Comparison of ENCODE assay signal across 27 cellular contexts in genomic region chr5:59769832-59770231, GRCh38.
A peak's percentile ranks its signal among the peaks of the same experiment; 100 is the strongest.
DNase-seq lines count a peak whose midpoint lies in the region; TF ChIP-seq lines count a peak whose summit lies in the region.
"Had no signal": no experiment of that assay in that cellular context is flagged by ENCODE, and none has a peak within 500 bp of the region (broad histone marks: within the 10 kb centered on the region; RNA-seq: fewer than 3 reads in every experiment).

No MANE protein-coding gene starts in this region.

- H4K20me1 ChIP-seq in mammary epithelial cell (ENCODE audit: insufficient read depth, low read length) = no peaks in the 10 kb centered on the region

- DNase-seq in MCF 10A (ENCODE audit: unreplicated experiment) (no peak), breast epithelium (ENCODE audit: low spot score in 2 of 2) (no peak), mammary epithelial cell (no peak), mesothelial cell of epicardium (ENCODE audit: low spot score in 2 of 2, unreplicated experiment in 2 of 2) (no peak), globus pallidus (ENCODE audit: low spot score) (no peak), NCI-H187 treated with DMSO at 0.1 percent for 48 hours (lab: John Stamatoyannopoulos, UW) (no peak), NCI-H1694 treated with DMSO at 0.1 percent for 48 hours (lab: John Stamatoyannopoulos, UW) (no peak)
- no peak for DNase-seq in activated naive CD4-positive, alpha-beta T cell treated with anti-CD3 and anti-CD28 coated beads, Interleukin-2, amount 10 ng/mL, durations not matched to agents 7 days and 5 days
- DNase-seq: activated CD4-positive, alpha-beta T cell treated with anti-CD3 and anti-CD28 coated beads for 4 hours; activated effector memory CD4-positive, alpha-beta T cell treated with anti-CD3 and anti-CD28 coated beads, Interleukin-2, amount 50 U/mL, for 16 hours; activated naive CD8-positive, alpha-beta T cell treated with anti-CD3 and anti-CD28 coated beads, Interleukin-2, amount 10 ng/mL, durations not matched to agents 7 days and 5 days; activated T-cell treated with anti-CD3 and anti-CD28 coated beads for 4 hours; CD8-positive, alpha-beta T cell; cerebellar nuclear complex; DMS 273 treated with DMSO at 0.1 percent for 48 hours; head of caudate nucleus; NCI-H1105; NCI-H2029; NCI-H748 treated with DMSO at 0.1 percent for 48 hours; right cardiac atrium; RPMI8226; stimulated activated naive CD4-positive, alpha-beta T cell treated with Interleukin-2 at 50 U/mL for 16 hours had no signal

- POLR2A ChIA-PET in MCF 10A (lab: Yijun Ruan, JAX) = interaction anchor here (0.7 to 12.4 kb wide), 8 partner anchors 11 to 922 kb away, joined by 3 to 437 read pairs (median 4); no protein-coding TSS in a partner anchor

- H3K9me3 Mint-ChIP-seq in MCF 10A (ENCODE audit: unreplicated experiment) = no peaks in the 10 kb centered on the region
- no peaks in the 10 kb centered on the region for H3K9me3 Mint-ChIP-seq in mesothelial cell of epicardium
- H3K9me3 Mint-ChIP-seq in activated naive CD4-positive, alpha-beta T cell treated with anti-CD3 and anti-CD28 coated beads, Interleukin-2, amount 10 ng/mL, durations not matched to agents 7 days and 5 days = no peaks in the 10 kb centered on the region
- H3K9me3 Mint-ChIP-seq: activated naive CD8-positive, alpha-beta T cell treated with anti-CD3 and anti-CD28 coated beads, Interleukin-2, amount 10 ng/mL, durations not matched to agents 7 days and 5 days; CD8-positive, alpha-beta T cell; IgD-negative memory B cell; T-helper 2 cell treated with Interferon-gamma antibody and Interleukin-4, amounts not matched to agents 5 μg/mL and 100 μg/mL, for 36 hours had no signal

- H3K27me3 ChIP-seq in breast epithelium (peaks cover 0 to 10% of the 10 kb centered on the region in 2 donors), mammary epithelial cell (ENCODE audit: insufficient read depth, low read length) (no peaks in the 10 kb centered on the region)
- H3K27me3 ChIP-seq: vagina had no signal

- peak overlapping the region; percentile 98 for H3K27ac Mint-ChIP-seq in MCF 10A (ENCODE audit: low read depth, unreplicated experiment)
- H3K27ac Mint-ChIP-seq in mesothelial cell of epicardium = peak overlapping the region; percentile 99
- no peak overlapping the region for H3K27ac Mint-ChIP-seq in activated naive CD4-positive, alpha-beta T cell treated with anti-CD3 and anti-CD28 coated beads, Interleukin-2, amount 10 ng/mL, durations not matched to agents 7 days and 5 days
- H3K27ac Mint-ChIP-seq: activated naive CD8-positive, alpha-beta T cell treated with anti-CD3 and anti-CD28 coated beads, Interleukin-2, amount 10 ng/mL, durations not matched to agents 7 days and 5 days; B cell; CD8-positive, alpha-beta T cell; T-helper 2 cell treated with Interferon-gamma antibody and Interleukin-4, amounts not matched to agents 5 μg/mL and 100 μg/mL, for 36 hours had no signal

- H3K79me2 ChIP-seq in mammary epithelial cell (ENCODE audit: insufficient read depth, low read length) = peaks cover 65% of the 10 kb centered on the region

- H3K4me1 Mint-ChIP-seq in MCF 10A (ENCODE audit: insufficient read depth, unreplicated experiment) = peaks cover 56% of the 10 kb centered on the region
- H3K4me1 Mint-ChIP-seq in mesothelial cell of epicardium = peaks cover 70% of the 10 kb centered on the region
- H3K4me1 Mint-ChIP-seq in activated naive CD4-positive, alpha-beta T cell treated with anti-CD3 and anti-CD28 coated beads, Interleukin-2, amount 10 ng/mL, durations not matched to agents 7 days and 5 days = peaks cover 3% of the 10 kb centered on the region

- H3K36me3 Mint-ChIP-seq in MCF 10A (ENCODE audit: insufficient read depth, unreplicated experiment) = no peaks in the 10 kb centered on the region
- no peaks in the 10 kb centered on the region for H3K36me3 Mint-ChIP-seq in mesothelial cell of epicardium
- H3K36me3 Mint-ChIP-seq in activated naive CD4-positive, alpha-beta T cell treated with anti-CD3 and anti-CD28 coated beads, Interleukin-2, amount 10 ng/mL, durations not matched to agents 7 days and 5 days = no peaks in the 10 kb centered on the region
- H3K36me3 Mint-ChIP-seq: activated naive CD8-positive, alpha-beta T cell treated with anti-CD3 and anti-CD28 coated beads, Interleukin-2, amount 10 ng/mL, durations not matched to agents 7 days and 5 days; CD8-positive, alpha-beta T cell had no signal

- CTCF ChIA-PET in MCF 10A (lab: Yijun Ruan, JAX) (interaction anchor here (0.7 to 4.8 kb wide), 8 partner anchors 8 to 383 kb away, joined by 3 to 37 read pairs (median 4); no protein-coding TSS in a partner anchor), mammary epithelial cell (lab: Charles Lee; ENCODE audit: low non-redundant PET) (no interaction called here)
- CTCF ChIA-PET in activated naive CD4-positive, alpha-beta T cell treated with anti-CD3 and anti-CD28 coated beads, Interleukin-2, amount 10 ng/mL, durations not matched to agents 7 days and 5 days (lab: Charles Lee) = no interaction called here

- no peaks in the 10 kb centered on the region for H3K9me3 ChIP-seq in breast epithelium
- H3K9me3 ChIP-seq in mammary epithelial cell (replicated peaks; ENCODE audit: insufficient read depth, low read length) = no peaks in the 10 kb centered on the region
- H3K9me3 ChIP-seq: vagina had no signal

- intact Hi-C loops in MCF 10A (cut with micrococcal nuclease) = no loop called here
- intact Hi-C loops in breast epithelium (cut with DNase I; ENCODE audit: low total_unique reads) = no loop called here
- intact Hi-C loops in mammary epithelial cell (cut with micrococcal nuclease) = no loop called here

- no peak overlapping the region for H3K9ac ChIP-seq in mammary epithelial cell (ENCODE audit: insufficient read depth, low read length)

- no peaks in the 10 kb centered on the region for H3K36me3 ChIP-seq in breast epithelium
- H3K36me3 ChIP-seq in mammary epithelial cell (ENCODE audit: insufficient read depth, low read length) = no peaks in the 10 kb centered on the region
- H3K36me3 ChIP-seq: vagina had no signal

- H3K4me1 ChIP-seq in breast epithelium (no peaks in the 10 kb centered on the region), mammary epithelial cell (ENCODE audit: insufficient read depth, low read length) (peaks cover 35% of the 10 kb centered on the region)

- in situ Hi-C loops in mammary epithelial cell (cut with MboI; ENCODE audit: low sequenced_read_pairs in 2 of 2) = no loop called here

- no peak overlapping the region for H3K4me3 ChIP-seq in breast epithelium
- H3K4me3 ChIP-seq in mammary epithelial cell (replicated peaks in 1 of 3; ENCODE audit: insufficient read depth in 1 of 3, low read depth in 2 of 3, low read length in 3 of 3) = peak overlapping the region in 2 of 3 experiments; percentile 64 to 72
- H3K4me3 ChIP-seq: lung had no signal

- BruUV-seq in MCF 10A (replicated peaks; lab: Mats Ljungman, UMichigan) (no TSS peak), mammary epithelial cell (replicated peaks; lab: Mats Ljungman, UMichigan) (no TSS peak)

- H3K4me2 ChIP-seq in mammary epithelial cell (ENCODE audit: insufficient read depth, low read depth, low read length) = peak overlapping the region; percentile 87

- TF ChIP-seq POLR2A in breast epithelium (IDR thresholded peaks at IDR 0.05) = no peak

- dilution Hi-C loops in mammary epithelial cell (cut with HindIII; ENCODE audit: low sequenced_read_pairs) = no loop called here

- H3K27ac ChIP-seq in breast epithelium (no peak overlapping the region), mammary epithelial cell (ENCODE audit: insufficient read depth, low read depth, low read length) (peak overlapping the region; percentile 97)
- H3K27ac ChIP-seq: vagina had no signal

- H3K4me3 Mint-ChIP-seq in MCF 10A (ENCODE audit: unreplicated experiment) = peak overlapping the region; percentile 98
- peak overlapping the region; percentile 93 for H3K4me3 Mint-ChIP-seq in mesothelial cell of epicardium
- no peak overlapping the region for H3K4me3 Mint-ChIP-seq in activated naive CD4-positive, alpha-beta T cell treated with anti-CD3 and anti-CD28 coated beads, Interleukin-2, amount 10 ng/mL, durations not matched to agents 7 days and 5 days
- H3K4me3 Mint-ChIP-seq: activated naive CD8-positive, alpha-beta T cell treated with anti-CD3 and anti-CD28 coated beads, Interleukin-2, amount 10 ng/mL, durations not matched to agents 7 days and 5 days; CD8-positive, alpha-beta T cell had no signal

- no peak overlapping the region for H2AFZ ChIP-seq in mammary epithelial cell (ENCODE audit: low read depth, low read length)

- TF ChIP-seq CTCF in MCF 10A (IDR thresholded peaks at IDR 0.05; ENCODE audit: unreplicated experiment) (no peak), breast epithelium (IDR thresholded peaks at IDR 0.05) (no peak), mammary epithelial cell (conservative IDR thresholded peaks at IDR 0.05 in 1 of 2, IDR thresholded peaks at IDR 0.05 in 1 of 2; ENCODE audit: extremely low read depth in 1 of 2, insufficient read depth in 1 of 2, low read depth in 1 of 2, low read length in 2 of 2) (no peak), mesothelial cell of epicardium (IDR thresholded peaks at IDR 0.05; ENCODE audit: unreplicated experiment) (no peak)

- H3K27me3 Mint-ChIP-seq in MCF 10A (ENCODE audit: insufficient read depth, unreplicated experiment) = no peaks in the 10 kb centered on the region
- H3K27me3 Mint-ChIP-seq in mesothelial cell of epicardium (ENCODE audit: low read depth) = no peaks in the 10 kb centered on the region
- peaks cover 33% of the 10 kb centered on the region for H3K27me3 Mint-ChIP-seq in activated naive CD4-positive, alpha-beta T cell treated with anti-CD3 and anti-CD28 coated beads, Interleukin-2, amount 10 ng/mL, durations not matched to agents 7 days and 5 days

Comparison
In these comparisons a context has a peak if more than half of its experiments do, and no peak if none do; other contexts are left out.
1. H3K4me3 ChIP-seq: peak in mammary epithelial cell (2 of 3); none in breast epithelium (0 of 3).